In the genomic region with DNA sequence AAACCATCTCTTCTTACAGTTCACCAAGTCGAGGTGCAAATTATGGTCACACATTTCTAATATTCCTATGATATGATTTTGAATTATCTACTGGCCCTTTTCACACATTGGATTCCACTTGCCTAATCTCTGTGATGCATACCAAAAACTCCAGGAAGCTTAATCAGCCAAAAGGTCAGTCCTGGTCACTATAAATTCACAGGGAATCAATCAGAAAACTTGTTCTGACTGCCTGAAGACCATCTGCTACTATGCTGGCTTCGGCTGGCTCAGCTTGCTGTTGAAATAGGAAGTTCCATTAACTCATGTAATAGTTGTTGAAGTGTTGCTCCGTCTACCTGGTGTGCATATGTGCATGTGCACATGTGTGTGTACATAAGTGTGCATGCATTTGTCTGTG, we compare ENCODE assay signal across 25 cellular contexts.
"Had no signal": no experiment of that assay in that cellular context is flagged by ENCODE, and none has a peak within 500 bp of the region (broad histone marks: within the 10 kb centered on the region; RNA-seq: fewer than 3 reads in every experiment).

No MANE protein-coding gene starts in this region.

- H3K4me1 Mint-ChIP-seq: activated T-helper 17 cell treated with anti-CD3 and anti-CD28 coated beads, Interleukin-2, amount 50 U/mL, for 72 hours; naive B cell; WTC11 had no signal

- H3K27ac ChIP-seq: adrenal gland, breast epithelium, coronary artery, parathyroid adenoma, upper lobe of right lung had no signal

- H3K4me3 Mint-ChIP-seq: activated T-cell treated with anti-CD3 and anti-CD28 coated beads, Interleukin-2, amount 50 U/mL, for 24 hours; activated T-helper 17 cell treated with anti-CD3 and anti-CD28 coated beads, Interleukin-2, amount 50 U/mL, for 72 hours; naive B cell; WTC11 had no signal

- H3K4me3 ChIP-seq: adrenal gland, breast epithelium, coronary artery, mucosa of descending colon, upper lobe of right lung had no signal

- H3K27ac Mint-ChIP-seq: activated naive CD4-positive, alpha-beta T cell treated with anti-CD3 and anti-CD28 coated beads, Interleukin-2, amount 50 U/mL, for 72 hours; activated T-cell treated with anti-CD3 and anti-CD28 coated beads, Interleukin-2, amount 50 U/mL, for 24 hours; activated T-helper 17 cell treated with anti-CD3 and anti-CD28 coated beads, Interleukin-2, amount 50 U/mL, for 72 hours; naive B cell; WTC11 had no signal

- H3K79me2 ChIP-seq: parathyroid adenoma had no signal

- H3K9me3 ChIP-seq: adrenal gland, breast epithelium, mucosa of descending colon, upper lobe of right lung had no signal

- DNase-seq: activated CD8-positive, alpha-beta memory T cell treated with anti-CD3 and anti-CD28 coated beads for 24 hours; activated CD8-positive, alpha-beta memory T cell treated with anti-CD3 and anti-CD28 coated beads, Interleukin-2, amount 50 U/mL, for 4 hours; activated T-cell treated with anti-CD3 and anti-CD28 coated beads, Interleukin-2, amount 50 U/mL, for 24 hours; adrenal gland; foreskin melanocyte; hippocampal formation; islet precursor cell; left cardiac atrium; mesenchymal stem cell; mucosa of descending colon; naive B cell; nucleus accumbens; right cardiac atrium; stimulated activated CD4-positive, alpha-beta T cell treated with anti-CD3 and anti-CD28 coated beads, Interleukin-12 subunit alpha, Interleukin-12 subunit beta, amount 100 ng/mL, for 4 hours; stimulated activated CD4-positive, alpha-beta T cell treated with anti-CD3 and anti-CD28 coated beads, Interleukin-4, amount 100 ng/mL, for 4 hours; stimulated activated naive CD8-positive, alpha-beta T cell treated with anti-CD3 and anti-CD28 coated beads, Interleukin-15, Interleukin-2, amounts not matched to agents 100 U/mL and 50 U/mL, for 24 hours; T-helper 1 cell; upper lobe of right lung had no signal

- ATAC-seq: activated naive CD4-positive, alpha-beta T cell treated with anti-CD3 and anti-CD28 coated beads, Interleukin-2, amount 50 U/mL, for 72 hours; activated T-helper 17 cell treated with anti-CD3 and anti-CD28 coated beads, Interleukin-2, amount 50 U/mL, for 72 hours; left cardiac atrium; mucosa of descending colon; right cardiac atrium; stimulated activated naive CD8-positive, alpha-beta T cell treated with anti-CD3 and anti-CD28 coated beads, Interleukin-15, Interleukin-2, amounts not matched to agents 100 U/mL and 50 U/mL, for 24 hours; upper lobe of right lung; WTC11 had no signal

- H3K4me1 ChIP-seq: adrenal gland, breast epithelium, parathyroid adenoma, upper lobe of right lung had no signal

- H2AFZ ChIP-seq: parathyroid adenoma had no signal

- H3K36me3 Mint-ChIP-seq: activated naive CD4-positive, alpha-beta T cell treated with anti-CD3 and anti-CD28 coated beads, Interleukin-2, amount 50 U/mL, for 72 hours; naive B cell; WTC11 had no signal

- H3K9ac ChIP-seq: parathyroid adenoma had no signal

- H3K27me3 ChIP-seq: adrenal gland, breast epithelium, upper lobe of right lung had no signal

- FAIRE-seq: TTC549 had no signal

- H3K36me3 ChIP-seq: adrenal gland, breast epithelium, upper lobe of right lung had no signal

- H3K27me3 Mint-ChIP-seq: activated T-cell treated with anti-CD3 and anti-CD28 coated beads, Interleukin-2, amount 50 U/mL, for 24 hours; activated T-helper 17 cell treated with anti-CD3 and anti-CD28 coated beads, Interleukin-2, amount 50 U/mL, for 72 hours; naive B cell had no signal

- H3K9me3 Mint-ChIP-seq: activated T-cell treated with anti-CD3 and anti-CD28 coated beads, Interleukin-2, amount 50 U/mL, for 24 hours; WTC11 had no signal
